ENCODE assay signal across 8 cellular contexts in genomic region chr15:41331281-41331680, GRCh38. TPM values are rescaled to one million over a fixed set of nuclear protein-coding genes. Genes with fewer than 3 reads are reported as not detected.
DNase-seq lines count a peak whose midpoint lies in the region; ATAC-seq and TF ChIP-seq lines count a peak whose summit lies in the region.

No MANE protein-coding gene starts in this region.

- no peaks in the 10 kb centered on the region for H3K27me3 Mint-ChIP-seq in activated naive CD8-positive, alpha-beta T cell
- no peaks in the 10 kb centered on the region for H3K27me3 Mint-ChIP-seq in naive B cell

- no peak for DNase-seq in naive B cell
- no peak for DNase-seq in activated effector memory CD4-positive, alpha-beta T cell treated with anti-CD3 and anti-CD28 coated beads, Interleukin-2, amount 50 U/mL, for 16 hours
- no peak for DNase-seq in right cardiac atrium
- no peak for DNase-seq in activated CD4-positive, alpha-beta T cell treated with anti-CD3 and anti-CD28 coated beads, Interleukin-2, amount 50 U/mL, for 4 hours

- H3K27ac Mint-ChIP-seq in activated naive CD8-positive, alpha-beta T cell: peak overlapping the region; percentile 86
- H3K27ac Mint-ChIP-seq in naive B cell: peak overlapping the region in 3 of 6 donors; percentile 58 to 88 (median 71)

- peaks cover 5% of the 10 kb centered on the region for H3K36me3 Mint-ChIP-seq in activated naive CD8-positive, alpha-beta T cell
- no peaks in the 10 kb centered on the region for H3K36me3 Mint-ChIP-seq in naive B cell

- no peak overlapping the region for H3K9ac ChIP-seq in HUES48 (ENCODE audit: low read depth, low read length)

- TF ChIP-seq CTCF in C4-2B (conservative IDR thresholded peaks at IDR 0.05): no peak

- H3K4me3 Mint-ChIP-seq in activated naive CD8-positive, alpha-beta T cell: peak overlapping the region; percentile 97
- H3K4me3 Mint-ChIP-seq in naive B cell: peak overlapping the region; percentile 93 to 100 (median 98)

- H3K9me3 ChIP-seq in HUES48 (ENCODE audit: control insufficient read depth, insufficient read depth, low read length) (no peaks in the 10 kb centered on the region), right cardiac atrium (ENCODE audit: control insufficient read depth, low read length) (no peaks in the 10 kb centered on the region)

- intact Hi-C loops in right cardiac atrium (cut with DNase I): loop anchor here in 1 of 4 donors (5.0 kb wide), 1 partner anchor 429 kb away; no protein-coding TSS in a partner anchor

- H3K4me1 Mint-ChIP-seq in activated naive CD8-positive, alpha-beta T cell (ENCODE audit: low read depth): peaks cover 27% of the 10 kb centered on the region
- H3K4me1 Mint-ChIP-seq in naive B cell: peaks cover 12 to 29% (median 27%) of the 10 kb centered on the region in 3 donors

- peaks cover 19% of the 10 kb centered on the region for H3K36me3 ChIP-seq in HUES48 (ENCODE audit: control insufficient read depth, insufficient read depth, low read length)

- 70% methylated on average over 6 of the region's 6 CpGs for WGBS in right cardiac atrium

- ATAC-seq in naive B cell (ENCODE audit: low read depth in 2 of 2) (no peak), GM21360 (IDR thresholded peaks at IDR 0.05; ENCODE audit: unreplicated experiment) (no peak), right cardiac atrium (no peak)

- peak overlapping the region; percentile 97 for H3K4me3 ChIP-seq in HUES48 (ENCODE audit: low read depth, low read length)
- H3K4me3 ChIP-seq in right cardiac atrium (ENCODE audit: low read length): no peak overlapping the region

- 0 out of 2 replicates have a peak, but pooled peaks cover 9% of the 10 kb centered on the region for H3K4me1 ChIP-seq in HUES48 (ENCODE audit: control insufficient read depth, insufficient read depth, low read length)
- no peaks in the 10 kb centered on the region for H3K4me1 ChIP-seq in right cardiac atrium (ENCODE audit: control insufficient read depth, insufficient read depth, low read length)

- no peaks in the 10 kb centered on the region for H3K9me3 Mint-ChIP-seq in activated naive CD8-positive, alpha-beta T cell (ENCODE audit: low read depth)
- H3K9me3 Mint-ChIP-seq in naive B cell: no peaks in the 10 kb centered on the region

- peak overlapping the region; percentile 99 for H3K27ac ChIP-seq in C4-2B
- H3K27ac ChIP-seq in HUES48 (ENCODE audit: low read depth, low read length): no peak overlapping the region
- no peak overlapping the region for H3K27ac ChIP-seq in right cardiac atrium (ENCODE audit: low read length)

- H3K27me3 ChIP-seq in HUES48 (ENCODE audit: control insufficient read depth, insufficient read depth, low read length) (no peaks in the 10 kb centered on the region), right cardiac atrium (ENCODE audit: control insufficient read depth, insufficient read depth) (no peaks in the 10 kb centered on the region)

RNA-seq across cellular contexts. Expression of gene OIP5, which starts 1.1 kb away (rescaled TPM):
- polyA plus RNA-seq in naive B cell (ENCODE audit: low read depth in 6 of 6) (1 to 10 TPM in 4 of 6 donors, under 1 TPM in 1, not detected in 1; 0.96 to 2.2 (median 1.5) TPM), right cardiac atrium (0.25 TPM)
- total RNA-seq in right cardiac atrium: under 1 TPM in 3 of 4 donors, not detected in 1; 0.25 to 0.71 (median 0.49) TPM

RNA-seq across cellular contexts. Expression of gene NUSAP1, which starts 1.4 kb away (rescaled TPM):
- polyA plus RNA-seq in naive B cell (ENCODE audit: low read depth in 6 of 6) (1 to 10 TPM in 5 of 6 donors, under 1 TPM in 1; 0.59 to 7.9 (median 6.4) TPM), right cardiac atrium (0.48 TPM)
- total RNA-seq in right cardiac atrium: 1 to 10 TPM; 1.5 to 3.6 (median 2.5) TPM
